Comparison of ENCODE assay signal across 8 cellular contexts in genomic region chrX:154002215-154002719, GRCh38. TPM values are rescaled to one million over a fixed set of nuclear protein-coding genes. Genes with fewer than 3 reads are reported as not detected.
DNase-seq lines count a peak whose midpoint lies in the region; ATAC-seq and TF ChIP-seq lines count a peak whose summit lies in the region.

No MANE protein-coding gene starts in this region.

- H3K9ac ChIP-seq in adipocyte (ENCODE audit: low read length) (peak overlapping the region; percentile 11), subcutaneous abdominal adipose tissue (ENCODE audit: low read length in 5 of 5) (no peak overlapping the region)

- no peak overlapping the region for H3K4me3 Mint-ChIP-seq in endothelial cell (ENCODE audit: unreplicated experiment)

- H3K4me3 ChIP-seq in adipocyte (ENCODE audit: low read length) (no peak overlapping the region), kidney epithelial cell (ENCODE audit: low read depth, low read length) (no peak overlapping the region), subcutaneous abdominal adipose tissue (ENCODE audit: low read depth in 1 of 5, low read length in 5 of 5) (peak overlapping the region in 1 of 5 donors; percentile 27)

- peak; percentile 54 for ATAC-seq in HG02678 (IDR thresholded peaks at IDR 0.05; ENCODE audit: unreplicated experiment)

- peaks cover 2% of the 10 kb centered on the region for H3K27me3 Mint-ChIP-seq in endothelial cell (ENCODE audit: unreplicated experiment)

- peaks cover 7% of the 10 kb centered on the region for H3K4me1 Mint-ChIP-seq in endothelial cell (ENCODE audit: unreplicated experiment)

- H3K4me1 ChIP-seq in adipocyte (ENCODE audit: control insufficient read depth, insufficient read depth, low read length), result peaks cover 15% of the 10 kb centered on the region
- peaks cover 0 to 24% (median 10%) of the 10 kb centered on the region in 5 donors for H3K4me1 ChIP-seq in subcutaneous abdominal adipose tissue (ENCODE audit: control insufficient read depth in 5 of 5, insufficient read depth in 5 of 5, low read length in 5 of 5)

- peak overlapping the region; percentile 37 for H3K27ac ChIP-seq in subcutaneous abdominal adipose tissue (ENCODE audit: low read depth, low read length)

- DNase-seq in Daoy (ENCODE audit: low read depth), result peak; percentile 82
- peak; percentile 87 for DNase-seq in NOMO-1 treated with DMSO at 0.1 percent for 48 hours (lab: John Stamatoyannopoulos, UW; ENCODE audit: unreplicated experiment)
- DNase-seq in adipocyte (ENCODE audit: low read depth), result peak; percentile 63
- peak; percentile 55 for DNase-seq in kidney epithelial cell (ENCODE audit: low read depth)
- DNase-seq in GM10266 (ENCODE audit: extremely low spot score), result no peak
- no peak for DNase-seq in endothelial cell (ENCODE audit: low spot score)

- H3K36me3 Mint-ChIP-seq in endothelial cell (ENCODE audit: low read depth, unreplicated experiment), result peaks cover 6% of the 10 kb centered on the region

- no peak overlapping the region for H3K27ac Mint-ChIP-seq in endothelial cell (ENCODE audit: unreplicated experiment)

- H3K9me3 ChIP-seq in adipocyte (ENCODE audit: control insufficient read depth, low read length) (no peaks in the 10 kb centered on the region), subcutaneous abdominal adipose tissue (ENCODE audit: control insufficient read depth in 5 of 5, low read length in 5 of 5) (no peaks in the 10 kb centered on the region)

- TF ChIP-seq CTCF in kidney epithelial cell (IDR thresholded peaks at IDR 0.05; ENCODE audit: insufficient read depth, low read length, poor library complexity, severe bottlenecking), result no peak
- no peak for TF ChIP-seq CTCF in GM10266 (IDR thresholded peaks at IDR 0.05; ENCODE audit: control insufficient read depth, insufficient read depth, low read depth, missing control alignments)
- TF ChIP-seq CTCF in endothelial cell (IDR thresholded peaks at IDR 0.05; ENCODE audit: unreplicated experiment), result no peak

- H3K36me3 ChIP-seq in adipocyte (ENCODE audit: control insufficient read depth, insufficient read depth, low read length, severe bottlenecking) (no peaks in the 10 kb centered on the region), kidney epithelial cell (ENCODE audit: control insufficient read depth, insufficient read depth, low read length) (no peaks in the 10 kb centered on the region), subcutaneous abdominal adipose tissue (ENCODE audit: control insufficient read depth in 5 of 5, insufficient read depth in 5 of 5, low read length in 5 of 5) (peaks cover 0 to 2% (median 0%) of the 10 kb centered on the region in 5 donors)

- no peaks in the 10 kb centered on the region for H3K9me3 Mint-ChIP-seq in endothelial cell (ENCODE audit: unreplicated experiment)

- H3K27me3 ChIP-seq in adipocyte (replicated peaks; ENCODE audit: control insufficient read depth, insufficient read depth, low read length), result peaks cover 9% of the 10 kb centered on the region
- no peaks in the 10 kb centered on the region for H3K27me3 ChIP-seq in kidney epithelial cell (ENCODE audit: control insufficient read depth, insufficient read depth, low read length)
- H3K27me3 ChIP-seq in subcutaneous abdominal adipose tissue (ENCODE audit: control insufficient read depth in 5 of 5, insufficient read depth in 4 of 5, low read length in 5 of 5), result peaks cover 0 to 11% (median 6%) of the 10 kb centered on the region in 5 donors

RNA-seq across cellular contexts. Expression of gene IRAK1, which starts 17.4 kb away (rescaled TPM):
- 49.2 and 50.3 TPM in 2 replicates for total RNA-seq in Daoy (2014; rRNA removed; shearing (Covaris generic))
- 193 and 225 TPM in 2 replicates for total RNA-seq in kidney epithelial cell
- 89.9 TPM for total RNA-seq in endothelial cell (ENCODE audit: unreplicated experiment)

RNA-seq across cellular contexts. Expression of gene TMEM187, which starts 29.7 kb away (rescaled TPM):
- total RNA-seq in Daoy (2014; rRNA removed; shearing (Covaris generic)), result 0.86 and 1.5 TPM in 2 replicates
- total RNA-seq in kidney epithelial cell, result 6.7 and 11.9 TPM in 2 replicates
- 12.0 TPM for total RNA-seq in endothelial cell (ENCODE audit: unreplicated experiment)

RNA-seq across cellular contexts. Expression of gene HCFC1, which starts 30.6 kb away (rescaled TPM):
- 38.0 and 38.1 TPM in 2 replicates for total RNA-seq in Daoy (2014; rRNA removed; shearing (Covaris generic))
- total RNA-seq in kidney epithelial cell (56.2 and 72.2 TPM in 2 replicates), endothelial cell (ENCODE audit: unreplicated experiment) (74.6 TPM)

RNA-seq across cellular contexts. Expression of gene RENBP, which starts 57.8 kb away (rescaled TPM):
- 0.11 and 0.18 TPM in 2 replicates for total RNA-seq in Daoy (2014; rRNA removed; shearing (Covaris generic))
- total RNA-seq in kidney epithelial cell (22.9 and 38.7 TPM in 2 replicates), endothelial cell (ENCODE audit: unreplicated experiment) (19.3 TPM)

Comparison
In these comparisons a context has a peak if more than half of its experiments do, and no peak if none do; other contexts are left out.
1. DNase-seq: peak in Daoy (single experiment), NOMO-1 treated with DMSO at 0.1 percent for 48 hours (single experiment), adipocyte (single experiment) and kidney epithelial cell (single experiment); none in GM10266 (single experiment) and endothelial cell (single experiment).